Comparison of ENCODE assay signal across 8 cellular contexts in genomic region chr9:37410969-37411785, GRCh38. TPM values are rescaled to one million over a fixed set of nuclear protein-coding genes. Genes with fewer than 3 reads are reported as not detected.
A peak's percentile ranks its signal among the peaks of the same experiment; 100 is the strongest.
DNase-seq lines count a peak whose midpoint lies in the region; ATAC-seq and TF ChIP-seq lines count a peak whose summit lies in the region.

No MANE protein-coding gene starts in this region.

- intact Hi-C loops in sigmoid colon (cut with DNase I): no loop called here

- H3K4me1 ChIP-seq in cardiac muscle cell (ENCODE audit: low read depth) (peaks cover 14% of the 10 kb centered on the region), sigmoid colon (peaks cover 0 to 13% (median 10%) of the 10 kb centered on the region in 4 donors)

- H3K36me3 ChIP-seq in cardiac muscle cell: no peaks in the 10 kb centered on the region
- H3K36me3 ChIP-seq in sigmoid colon: no peaks in the 10 kb centered on the region

- H3K27me3 ChIP-seq in cardiac muscle cell (no peaks in the 10 kb centered on the region), sigmoid colon (no peaks in the 10 kb centered on the region)

- peak; percentile 23 for ATAC-seq in GM21515 (IDR thresholded peaks at IDR 0.05; ENCODE audit: unreplicated experiment)

- H3K9me3 ChIP-seq in cardiac muscle cell (ENCODE audit: low read depth) (no peaks in the 10 kb centered on the region), sigmoid colon (no peaks in the 10 kb centered on the region)

- DNase-seq in GM12864 (ENCODE audit: low read depth): peak; percentile 82
- peak; percentile 19 for DNase-seq in OCI-M1 (lab: John Stamatoyannopoulos, UW)
- DNase-seq in cardiac muscle cell (ENCODE audit: low read depth in 1 of 2, low spot score in 1 of 2): peak in 1 of 2 donors; percentile 25
- no peak for DNase-seq in retina
- DNase-seq in putamen (ENCODE audit: low spot score): no peak
- no peak for DNase-seq in glomerular visceral epithelial cell (ENCODE audit: extremely low spot score)
- DNase-seq in sigmoid colon: no peak

- H3K27ac ChIP-seq in cardiac muscle cell (no peak overlapping the region), sigmoid colon (no peak overlapping the region)

- peak overlapping the region; percentile 38; the same call in 1 of the 2 replicates for H3K4me3 ChIP-seq in GM12864 (ENCODE audit: low read depth, low read length)
- no peak overlapping the region for H3K4me3 ChIP-seq in cardiac muscle cell
- H3K4me3 ChIP-seq in sigmoid colon: no peak overlapping the region

- 50 to 62% methylated on average over 12 to 13 of the region's 13 CpGs for WGBS in sigmoid colon, 2 donors

- TF ChIP-seq CTCF in GM12864 (IDR thresholded peaks at IDR 0.05; ENCODE audit: low read depth, low read length, missing control alignments) (peak; percentile 71), cardiac muscle cell (IDR thresholded peaks at IDR 0.05; ENCODE audit: low read depth, low read length) (peak; percentile 39), sigmoid colon (IDR thresholded peaks at IDR 0.05) (no peak)

- TF ChIP-seq EP300 in sigmoid colon (IDR thresholded peaks at IDR 0.05): no peak

- no peak for TF ChIP-seq POLR2A in sigmoid colon (IDR thresholded peaks at IDR 0.05)

RNA-seq across cellular contexts. Expression of gene GRHPR, which starts 11.3 kb away (rescaled TPM):
- total RNA-seq in cardiac muscle cell: 335 and 376 TPM in 2 replicates
- polyA plus RNA-seq in cardiac muscle cell: 252 and 280 TPM in 2 replicates
- 100 to 1,000 TPM; 127 to 165 (median 157) TPM for total RNA-seq in sigmoid colon
- polyA plus RNA-seq in sigmoid colon: 10 to 100 TPM; 84.1 to 94.9 (median 88.8) TPM

RNA-seq across cellular contexts. Expression of gene ZBTB5, which starts 54.1 kb away (rescaled TPM):
- 16.2 and 24.9 TPM in 2 replicates for total RNA-seq in cardiac muscle cell
- polyA plus RNA-seq in cardiac muscle cell: 6.7 and 10.9 TPM in 2 replicates
- 10 to 100 TPM in 2 of 4 donors, 1 to 10 TPM in 2; 7.2 to 11.1 (median 10.2) TPM for total RNA-seq in sigmoid colon
- 1 to 10 TPM; 3.6 to 7.7 (median 4.4) TPM for polyA plus RNA-seq in sigmoid colon

Comparison
In these comparisons a context has a peak if more than half of its experiments do, and no peak if none do; other contexts are left out.
1. DNase-seq: peak in GM12864 (single experiment) and OCI-M1 (single experiment); none in retina (single experiment), putamen (single experiment), glomerular visceral epithelial cell (single experiment) and sigmoid colon (single experiment).
2. CTCF ChIP-seq: peak in GM12864 (single experiment) and cardiac muscle cell (single experiment); none in sigmoid colon (0 of 4).